1 cellular context compared by ENCODE assay signal in the genomic region with DNA sequence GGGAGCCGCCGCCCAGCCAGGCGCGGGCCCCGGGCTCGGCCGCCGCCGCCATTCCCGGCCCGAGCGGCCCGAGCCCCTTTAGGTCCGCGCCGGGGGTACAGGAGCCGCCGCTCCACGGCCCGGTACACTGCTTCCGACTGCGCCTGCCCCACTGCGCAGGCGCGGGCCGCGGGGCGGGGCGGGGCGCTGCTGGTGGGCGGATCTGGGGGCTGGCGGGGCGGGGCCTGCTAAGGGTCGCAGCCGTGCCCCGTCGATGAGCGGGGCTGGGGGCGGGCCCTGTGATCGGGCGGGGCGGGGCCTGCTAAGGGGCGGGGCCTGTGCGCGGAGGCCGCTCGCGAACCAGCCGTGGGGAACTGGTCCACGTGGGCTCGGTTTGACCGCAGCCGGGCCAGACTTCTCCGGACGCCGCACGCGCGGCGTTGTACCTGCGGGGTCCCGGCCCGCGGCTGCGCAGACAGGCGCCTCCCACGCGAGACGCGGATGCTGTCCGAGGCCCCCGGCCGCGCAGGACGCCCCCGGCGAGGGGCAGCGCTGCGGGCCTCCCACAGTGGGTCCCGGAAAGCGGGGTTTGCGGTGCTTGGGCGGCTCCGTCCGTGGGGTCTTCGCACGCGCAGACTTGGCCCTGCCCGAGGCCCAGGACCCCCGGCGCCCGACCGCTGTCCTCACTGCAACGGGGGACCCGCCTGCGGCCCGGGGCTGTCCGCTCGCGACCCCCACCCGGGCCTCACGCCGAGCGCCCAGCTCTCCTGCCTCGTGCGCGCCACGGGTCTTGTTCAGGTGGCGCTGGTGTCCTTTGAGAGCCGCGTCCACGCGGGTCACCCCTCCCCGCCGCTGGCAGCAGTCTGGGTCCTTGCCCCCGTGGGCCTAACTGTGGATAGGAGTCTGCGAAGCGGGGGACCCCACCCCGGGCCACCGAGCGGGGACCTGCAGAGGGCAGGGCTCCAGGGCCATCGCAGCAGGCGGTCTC.
TF ChIP-seq lines count a peak whose summit lies in the region.

A gene with protein sequence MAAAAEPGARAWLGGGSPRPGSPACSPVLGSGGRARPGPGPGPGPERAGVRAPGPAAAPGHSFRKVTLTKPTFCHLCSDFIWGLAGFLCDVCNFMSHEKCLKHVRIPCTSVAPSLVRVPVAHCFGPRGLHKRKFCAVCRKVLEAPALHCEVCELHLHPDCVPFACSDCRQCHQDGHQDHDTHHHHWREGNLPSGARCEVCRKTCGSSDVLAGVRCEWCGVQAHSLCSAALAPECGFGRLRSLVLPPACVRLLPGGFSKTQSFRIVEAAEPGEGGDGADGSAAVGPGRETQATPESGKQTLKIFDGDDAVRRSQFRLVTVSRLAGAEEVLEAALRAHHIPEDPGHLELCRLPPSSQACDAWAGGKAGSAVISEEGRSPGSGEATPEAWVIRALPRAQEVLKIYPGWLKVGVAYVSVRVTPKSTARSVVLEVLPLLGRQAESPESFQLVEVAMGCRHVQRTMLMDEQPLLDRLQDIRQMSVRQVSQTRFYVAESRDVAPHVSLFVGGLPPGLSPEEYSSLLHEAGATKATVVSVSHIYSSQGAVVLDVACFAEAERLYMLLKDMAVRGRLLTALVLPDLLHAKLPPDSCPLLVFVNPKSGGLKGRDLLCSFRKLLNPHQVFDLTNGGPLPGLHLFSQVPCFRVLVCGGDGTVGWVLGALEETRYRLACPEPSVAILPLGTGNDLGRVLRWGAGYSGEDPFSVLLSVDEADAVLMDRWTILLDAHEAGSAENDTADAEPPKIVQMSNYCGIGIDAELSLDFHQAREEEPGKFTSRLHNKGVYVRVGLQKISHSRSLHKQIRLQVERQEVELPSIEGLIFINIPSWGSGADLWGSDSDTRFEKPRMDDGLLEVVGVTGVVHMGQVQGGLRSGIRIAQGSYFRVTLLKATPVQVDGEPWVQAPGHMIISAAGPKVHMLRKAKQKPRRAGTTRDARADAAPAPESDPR (minus strand): TSS at position 139 of the 967 bp plus-strand sequence. CDS start 87 bp downstream, at position 52.

TF ChIP-seq in HepG2, 621 proteins besides CTCF, POLR2A, EP300 and RAD21:
- TF ChIP-seq ZBTB7B (CRISPR knock-in tag; IDR thresholded peaks at IDR 0.05) (no peak), PHF8 (CRISPR knock-in tag; IDR thresholded peaks at IDR 0.05) (peak; percentile 16; the same call in 1 of the 2 replicates), HOXA3 (CRISPR knock-in tag; IDR thresholded peaks at IDR 0.05) (peak; percentile 36; the same call in 1 of the 2 replicates), MXI1 (IDR thresholded peaks at IDR 0.05; ENCODE audit: borderline replicate concordance, low read depth, low read length) (peak; percentile 17; the same call in 1 of the 3 replicates), ZNF160 (CRISPR knock-in tag; IDR thresholded peaks at IDR 0.05) (no peak), GABPA (IDR thresholded peaks at IDR 0.05; ENCODE audit: low read depth, low read length) (no peak), GABPA (CRISPR knock-in tag; IDR thresholded peaks at IDR 0.05; ENCODE audit: low read depth) (no peak), CREB1 (IDR thresholded peaks at IDR 0.05) (no peak), CREB1 (CRISPR knock-in tag; IDR thresholded peaks at IDR 0.05) (no peak)
- TF ChIP-seq, protein P1, sequence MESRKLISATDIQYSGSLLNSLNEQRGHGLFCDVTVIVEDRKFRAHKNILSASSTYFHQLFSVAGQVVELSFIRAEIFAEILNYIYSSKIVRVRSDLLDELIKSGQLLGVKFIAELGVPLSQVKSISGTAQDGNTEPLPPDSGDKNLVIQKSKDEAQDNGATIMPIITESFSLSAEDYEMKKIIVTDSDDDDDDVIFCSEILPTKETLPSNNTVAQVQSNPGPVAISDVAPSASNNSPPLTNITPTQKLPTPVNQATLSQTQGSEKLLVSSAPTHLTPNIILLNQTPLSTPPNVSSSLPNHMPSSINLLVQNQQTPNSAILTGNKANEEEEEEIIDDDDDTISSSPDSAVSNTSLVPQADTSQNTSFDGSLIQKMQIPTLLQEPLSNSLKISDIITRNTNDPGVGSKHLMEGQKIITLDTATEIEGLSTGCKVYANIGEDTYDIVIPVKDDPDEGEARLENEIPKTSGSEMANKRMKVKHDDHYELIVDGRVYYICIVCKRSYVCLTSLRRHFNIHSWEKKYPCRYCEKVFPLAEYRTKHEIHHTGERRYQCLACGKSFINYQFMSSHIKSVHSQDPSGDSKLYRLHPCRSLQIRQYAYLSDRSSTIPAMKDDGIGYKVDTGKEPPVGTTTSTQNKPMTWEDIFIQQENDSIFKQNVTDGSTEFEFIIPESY (CRISPR knock-in tag; IDR thresholded peaks at IDR 0.05) = peak; percentile 27; the same call in 1 of the 2 replicates
- TF ChIP-seq, protein P2, sequence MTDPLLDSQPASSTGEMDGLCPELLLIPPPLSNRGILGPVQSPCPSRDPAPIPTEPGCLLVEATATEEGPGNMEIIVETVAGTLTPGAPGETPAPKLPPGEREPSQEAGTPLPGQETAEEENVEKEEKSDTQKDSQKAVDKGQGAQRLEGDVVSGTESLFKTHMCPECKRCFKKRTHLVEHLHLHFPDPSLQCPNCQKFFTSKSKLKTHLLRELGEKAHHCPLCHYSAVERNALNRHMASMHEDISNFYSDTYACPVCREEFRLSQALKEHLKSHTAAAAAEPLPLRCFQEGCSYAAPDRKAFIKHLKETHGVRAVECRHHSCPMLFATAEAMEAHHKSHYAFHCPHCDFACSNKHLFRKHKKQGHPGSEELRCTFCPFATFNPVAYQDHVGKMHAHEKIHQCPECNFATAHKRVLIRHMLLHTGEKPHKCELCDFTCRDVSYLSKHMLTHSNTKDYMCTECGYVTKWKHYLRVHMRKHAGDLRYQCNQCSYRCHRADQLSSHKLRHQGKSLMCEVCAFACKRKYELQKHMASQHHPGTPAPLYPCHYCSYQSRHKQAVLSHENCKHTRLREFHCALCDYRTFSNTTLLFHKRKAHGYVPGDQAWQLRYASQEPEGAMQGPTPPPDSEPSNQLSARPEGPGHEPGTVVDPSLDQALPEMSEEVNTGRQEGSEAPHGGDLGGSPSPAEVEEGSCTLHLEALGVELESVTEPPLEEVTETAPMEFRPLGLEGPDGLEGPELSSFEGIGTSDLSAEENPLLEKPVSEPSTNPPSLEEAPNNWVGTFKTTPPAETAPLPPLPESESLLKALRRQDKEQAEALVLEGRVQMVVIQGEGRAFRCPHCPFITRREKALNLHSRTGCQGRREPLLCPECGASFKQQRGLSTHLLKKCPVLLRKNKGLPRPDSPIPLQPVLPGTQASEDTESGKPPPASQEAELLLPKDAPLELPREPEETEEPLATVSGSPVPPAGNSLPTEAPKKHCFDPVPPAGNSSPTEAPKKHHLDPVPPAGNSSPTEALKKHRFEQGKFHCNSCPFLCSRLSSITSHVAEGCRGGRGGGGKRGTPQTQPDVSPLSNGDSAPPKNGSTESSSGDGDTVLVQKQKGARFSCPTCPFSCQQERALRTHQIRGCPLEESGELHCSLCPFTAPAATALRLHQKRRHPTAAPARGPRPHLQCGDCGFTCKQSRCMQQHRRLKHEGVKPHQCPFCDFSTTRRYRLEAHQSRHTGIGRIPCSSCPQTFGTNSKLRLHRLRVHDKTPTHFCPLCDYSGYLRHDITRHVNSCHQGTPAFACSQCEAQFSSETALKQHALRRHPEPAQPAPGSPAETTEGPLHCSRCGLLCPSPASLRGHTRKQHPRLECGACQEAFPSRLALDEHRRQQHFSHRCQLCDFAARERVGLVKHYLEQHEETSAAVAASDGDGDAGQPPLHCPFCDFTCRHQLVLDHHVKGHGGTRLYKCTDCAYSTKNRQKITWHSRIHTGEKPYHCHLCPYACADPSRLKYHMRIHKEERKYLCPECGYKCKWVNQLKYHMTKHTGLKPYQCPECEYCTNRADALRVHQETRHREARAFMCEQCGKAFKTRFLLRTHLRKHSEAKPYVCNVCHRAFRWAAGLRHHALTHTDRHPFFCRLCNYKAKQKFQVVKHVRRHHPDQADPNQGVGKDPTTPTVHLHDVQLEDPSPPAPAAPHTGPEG (CRISPR knock-in tag; IDR thresholded peaks at IDR 0.05) = peak; percentile 6; the same call in 1 of the 2 replicates
- TF ChIP-seq, protein P3, sequence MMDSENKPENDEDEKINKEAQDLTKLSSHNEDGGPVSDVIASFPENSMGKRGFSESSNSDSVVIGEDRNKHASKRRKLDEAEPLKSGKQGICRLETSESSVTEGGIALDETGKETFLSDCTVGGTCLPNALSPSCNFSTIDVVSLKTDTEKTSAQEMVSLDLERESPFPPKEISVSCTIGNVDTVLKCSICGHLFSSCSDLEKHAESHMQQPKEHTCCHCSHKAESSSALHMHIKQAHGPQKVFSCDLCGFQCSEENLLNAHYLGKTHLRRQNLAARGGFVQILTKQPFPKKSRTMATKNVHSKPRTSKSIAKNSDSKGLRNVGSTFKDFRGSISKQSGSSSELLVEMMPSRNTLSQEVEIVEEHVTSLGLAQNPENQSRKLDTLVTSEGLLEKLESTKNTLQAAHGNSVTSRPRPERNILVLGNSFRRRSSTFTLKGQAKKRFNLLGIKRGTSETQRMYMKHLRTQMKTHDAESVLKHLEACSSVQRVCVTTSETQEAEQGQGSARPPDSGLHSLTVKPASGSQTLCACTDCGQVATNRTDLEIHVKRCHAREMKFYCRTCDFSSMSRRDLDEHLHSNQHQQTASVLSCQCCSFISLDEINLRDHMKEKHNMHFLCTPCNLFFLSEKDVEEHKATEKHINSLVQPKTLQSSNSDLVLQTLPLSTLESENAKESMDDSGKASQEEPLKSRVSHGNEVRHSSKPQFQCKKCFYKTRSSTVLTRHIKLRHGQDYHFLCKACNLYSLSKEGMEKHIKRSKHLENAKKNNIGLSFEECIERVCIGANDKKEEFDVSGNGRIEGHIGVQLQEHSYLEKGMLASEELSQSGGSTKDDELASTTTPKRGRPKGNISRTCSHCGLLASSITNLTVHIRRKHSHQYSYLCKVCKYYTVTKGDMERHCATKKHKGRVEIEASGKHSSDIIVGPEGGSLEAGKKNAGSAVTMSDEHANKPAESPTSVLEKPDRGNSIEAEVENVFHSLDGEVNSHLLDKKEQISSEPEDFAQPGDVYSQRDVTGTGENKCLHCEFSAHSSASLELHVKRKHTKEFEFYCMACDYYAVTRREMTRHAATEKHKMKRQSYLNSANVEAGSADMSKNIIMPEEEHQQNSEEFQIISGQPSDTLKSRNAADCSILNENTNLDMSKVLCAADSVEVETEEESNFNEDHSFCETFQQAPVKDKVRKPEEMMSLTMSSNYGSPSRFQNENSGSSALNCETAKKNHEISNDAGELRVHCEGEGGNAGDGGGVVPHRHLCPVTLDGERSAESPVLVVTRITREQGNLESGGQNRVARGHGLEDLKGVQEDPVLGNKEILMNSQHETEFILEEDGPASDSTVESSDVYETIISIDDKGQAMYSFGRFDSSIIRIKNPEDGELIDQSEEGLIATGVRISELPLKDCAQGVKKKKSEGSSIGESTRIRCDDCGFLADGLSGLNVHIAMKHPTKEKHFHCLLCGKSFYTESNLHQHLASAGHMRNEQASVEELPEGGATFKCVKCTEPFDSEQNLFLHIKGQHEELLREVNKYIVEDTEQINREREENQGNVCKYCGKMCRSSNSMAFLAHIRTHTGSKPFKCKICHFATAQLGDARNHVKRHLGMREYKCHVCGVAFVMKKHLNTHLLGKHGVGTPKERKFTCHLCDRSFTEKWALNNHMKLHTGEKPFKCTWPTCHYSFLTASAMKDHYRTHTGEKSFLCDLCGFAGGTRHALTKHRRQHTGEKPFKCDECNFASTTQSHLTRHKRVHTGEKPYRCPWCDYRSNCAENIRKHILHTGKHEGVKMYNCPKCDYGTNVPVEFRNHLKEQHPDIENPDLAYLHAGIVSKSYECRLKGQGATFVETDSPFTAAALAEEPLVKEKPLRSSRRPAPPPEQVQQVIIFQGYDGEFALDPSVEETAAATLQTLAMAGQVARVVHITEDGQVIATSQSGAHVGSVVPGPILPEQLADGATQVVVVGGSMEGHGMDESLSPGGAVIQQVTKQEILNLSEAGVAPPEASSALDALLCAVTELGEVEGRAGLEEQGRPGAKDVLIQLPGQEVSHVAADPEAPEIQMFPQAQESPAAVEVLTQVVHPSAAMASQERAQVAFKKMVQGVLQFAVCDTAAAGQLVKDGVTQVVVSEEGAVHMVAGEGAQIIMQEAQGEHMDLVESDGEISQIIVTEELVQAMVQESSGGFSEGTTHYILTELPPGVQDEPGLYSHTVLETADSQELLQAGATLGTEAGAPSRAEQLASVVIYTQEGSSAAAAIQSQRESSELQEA (CRISPR knock-in tag; IDR thresholded peaks at IDR 0.05; ENCODE audit: not compliant biosample characterization) = peak; percentile 76
